9 cellular contexts compared by ENCODE assay signal in genomic region chr11:128731041-128731663, GRCh38. TPM values are rescaled to one million over a fixed set of nuclear protein-coding genes. Genes with fewer than 3 reads are reported as not detected.
DNase-seq lines count a peak whose midpoint lies in the region; ATAC-seq and TF ChIP-seq lines count a peak whose summit lies in the region.
"Had no signal": no experiment of that assay in that cellular context is flagged by ENCODE, and none has a peak within 500 bp of the region (broad histone marks: within the 10 kb centered on the region; RNA-seq: fewer than 3 reads in every experiment).

No MANE protein-coding gene starts in this region.

- POLR2A ChIA-PET in activated CD4-positive, alpha-beta memory T cell treated with anti-CD3 and anti-CD28 coated beads for 36 hours (lab: Charles Lee): interaction anchor here (1.4 kb wide), 1 partner anchor 12 kb away, joined by 3 read pairs; no protein-coding TSS in a partner anchor

- H3K27ac Mint-ChIP-seq in activated CD4-positive, alpha-beta memory T cell treated with anti-CD3 and anti-CD28 coated beads for 36 hours: peak overlapping the region; percentile 81
- H3K27ac Mint-ChIP-seq in HFFc6: no peak overlapping the region

- no peak for TF ChIP-seq CTCF in HFFc6 (IDR thresholded peaks at IDR 0.05)
- TF ChIP-seq CTCF in adrenal gland (IDR thresholded peaks at IDR 0.05): no peak

- DNase-seq in activated CD4-positive, alpha-beta memory T cell treated with anti-CD3 and anti-CD28 coated beads for 36 hours: peak; percentile 61
- DNase-seq in HFFc6 (no peak), adrenal gland (no peak), posterior cingulate gyrus (no peak), NCI-H510A treated with DMSO at 0.1 percent for 48 hours (lab: John Stamatoyannopoulos, UW) (no peak)
- DNase-seq: NCI-H1417 treated with DMSO at 0.1 percent for 48 hours had no signal

- H3K4me3 ChIP-seq in BLaER1 (no peak overlapping the region), adrenal gland (no peak overlapping the region)

- peaks cover 99% of the 10 kb centered on the region for H3K4me1 ChIP-seq in BLaER1
- H3K4me1 ChIP-seq in adrenal gland (replicated peaks in 1 of 2): peaks cover 0 to 38% of the 10 kb centered on the region in 2 donors

- TF ChIP-seq POLR2A in adrenal gland (IDR thresholded peaks at IDR 0.05): no peak

- no peaks in the 10 kb centered on the region for H3K9me3 Mint-ChIP-seq in activated CD4-positive, alpha-beta memory T cell treated with anti-CD3 and anti-CD28 coated beads for 36 hours
- no peaks in the 10 kb centered on the region for H3K9me3 Mint-ChIP-seq in HFFc6

- peaks cover 98% of the 10 kb centered on the region for H3K4me1 Mint-ChIP-seq in activated CD4-positive, alpha-beta memory T cell treated with anti-CD3 and anti-CD28 coated beads for 36 hours (ENCODE audit: low read depth)
- peaks cover 48% of the 10 kb centered on the region for H3K4me1 Mint-ChIP-seq in HFFc6 (ENCODE audit: low read depth)

- 56 to 63% (median 61%) methylated on average over 9 of the region's 9 CpGs for WGBS in adrenal gland, 4 donors

- H3K27ac ChIP-seq in BLaER1 (peak overlapping the region; percentile 34), adrenal gland (no peak overlapping the region)

- peak overlapping the region; percentile 97 for H3K4me2 ChIP-seq in BLaER1

- no peak overlapping the region for H3K9ac ChIP-seq in BLaER1

- H3K27me3 ChIP-seq in BLaER1 (no peaks in the 10 kb centered on the region), adrenal gland (no peaks in the 10 kb centered on the region)

- no peaks in the 10 kb centered on the region for H3K27me3 Mint-ChIP-seq in activated CD4-positive, alpha-beta memory T cell treated with anti-CD3 and anti-CD28 coated beads for 36 hours
- H3K27me3 Mint-ChIP-seq in HFFc6 (ENCODE audit: insufficient read depth): no peaks in the 10 kb centered on the region

- H3K4me3 Mint-ChIP-seq in activated CD4-positive, alpha-beta memory T cell treated with anti-CD3 and anti-CD28 coated beads for 36 hours: peak overlapping the region; percentile 33
- no peak overlapping the region for H3K4me3 Mint-ChIP-seq in HFFc6

- H3K36me3 Mint-ChIP-seq in activated CD4-positive, alpha-beta memory T cell treated with anti-CD3 and anti-CD28 coated beads for 36 hours: peaks cover 8% of the 10 kb centered on the region
- peaks cover 19% of the 10 kb centered on the region for H3K36me3 Mint-ChIP-seq in HFFc6 (ENCODE audit: low read depth)

- H4K20me1 ChIP-seq in BLaER1: peaks cover 100% of the 10 kb centered on the region

- H3K36me3 ChIP-seq in BLaER1 (peaks cover 75% of the 10 kb centered on the region), adrenal gland (replicated peaks in 1 of 2) (no peaks in the 10 kb centered on the region)

- H3K9me3 ChIP-seq in BLaER1: no peaks in the 10 kb centered on the region
- H3K9me3 ChIP-seq in adrenal gland (replicated peaks in 1 of 3): no peaks in the 10 kb centered on the region

- CTCF ChIA-PET in activated CD4-positive, alpha-beta memory T cell treated with anti-CD3 and anti-CD28 coated beads for 36 hours (lab: Charles Lee): interaction anchor here (1.0 to 1.9 kb wide), 2 partner anchors 9 to 45 kb away, joined by 3 to 4 read pairs; no protein-coding TSS in a partner anchor

- ATAC-seq in GM18873 (IDR thresholded peaks at IDR 0.05; ENCODE audit: low FRiP score, unreplicated experiment) (peak; percentile 34), HG03045 (IDR thresholded peaks at IDR 0.05; ENCODE audit: unreplicated experiment) (peak; percentile 32)

- intact Hi-C loops in activated CD4-positive, alpha-beta memory T cell treated with anti-CD3 and anti-CD28 coated beads for 36 hours (cut with micrococcal nuclease): loop anchor here (5.0 kb wide), 1 partner anchor 694 kb away; no protein-coding TSS in a partner anchor
- intact Hi-C loops in adrenal gland (cut with DNase I): no loop called here
- intact Hi-C loops in posterior cingulate gyrus (cut with DNase I): no loop called here

RNA-seq across cellular contexts. Expression of gene FLI1, which starts 37.3 kb away (rescaled TPM):
- 10 to 100 TPM; 60.3 to 63.7 TPM for total RNA-seq in activated CD4-positive, alpha-beta memory T cell treated with anti-CD3 and anti-CD28 coated beads for 36 hours
- total RNA-seq in HFFc6 (2021; fragmentation: NEBNext Ultra II Directional; extraction: Animal tissue kit (Norgen Biotek cat#: 25700)): 10 to 100 TPM; 11.0 to 24.2 (median 19.8) TPM
- total RNA-seq in adrenal gland: 10 to 100 TPM in 5 of 8 donors, 1 to 10 TPM in 3; 2.4 to 21.3 (median 16.9) TPM
- polyA plus RNA-seq in adrenal gland: 1 to 10 TPM; 5.2 to 9.7 (median 5.8) TPM
